In the genomic region with DNA sequence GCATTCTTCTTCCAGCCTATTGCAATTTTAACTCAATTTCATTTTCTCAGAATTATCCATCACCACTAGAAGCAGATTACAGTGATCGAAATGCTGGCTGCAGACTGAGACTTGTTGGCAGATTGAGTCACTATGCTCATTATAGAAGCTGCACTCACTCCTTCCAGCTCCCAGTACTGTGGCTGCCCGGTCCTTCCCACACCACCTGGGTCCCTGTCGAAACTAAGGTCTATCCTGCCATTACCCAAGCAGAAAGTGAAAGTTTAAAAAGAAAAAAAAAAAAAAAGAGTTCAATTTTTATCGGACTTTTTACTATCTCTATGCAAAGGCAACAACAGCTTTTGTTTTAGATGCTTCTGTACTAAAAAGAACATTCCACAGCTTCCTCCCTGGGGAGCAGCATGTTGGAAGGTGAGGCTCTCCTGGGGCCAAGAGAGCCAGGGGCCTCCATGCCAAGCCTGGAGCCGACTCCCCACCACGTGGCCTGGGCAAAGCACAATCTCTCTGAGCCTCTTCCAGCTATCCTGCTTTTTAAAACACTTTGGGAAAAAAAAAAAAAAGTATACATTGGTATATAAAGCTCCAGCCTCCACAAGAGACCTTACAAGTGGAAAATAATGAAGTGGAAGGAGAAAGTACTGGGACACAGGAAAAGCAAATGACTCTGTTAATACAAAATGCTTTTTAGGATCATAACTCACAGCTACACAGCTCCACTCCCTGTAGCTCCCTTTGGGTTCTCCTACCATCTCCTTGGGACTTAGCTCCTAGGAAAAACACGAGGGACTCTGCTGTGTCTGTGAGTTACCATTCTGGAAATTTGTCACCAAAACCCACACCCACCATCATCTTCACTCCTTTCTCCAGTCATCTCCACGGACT, we compare ENCODE assay signal across 11 cellular contexts.
DNase-seq lines count a peak whose midpoint lies in the region; ATAC-seq and TF ChIP-seq lines count a peak whose summit lies in the region.
"Had no signal": no experiment of that assay in that cellular context is flagged by ENCODE, and none has a peak within 500 bp of the region (broad histone marks: within the 10 kb centered on the region; RNA-seq: fewer than 3 reads in every experiment).

No MANE protein-coding gene starts in this region.

- TF ChIP-seq POLR2A in prostate gland (IDR thresholded peaks at IDR 0.05), result no peak

- 34% methylated on average over 8 of the region's 8 CpGs for WGBS in prostate gland

- ATAC-seq in GM18511 (IDR thresholded peaks at IDR 0.05; ENCODE audit: unreplicated experiment), result no peak
- ATAC-seq in activated naive CD4-positive, alpha-beta T cell treated with anti-CD3 and anti-CD28 coated beads, Interleukin-2, amount 50 U/mL, for 72 hours, result no peak
- ATAC-seq: WTC11 had no signal

- peak; percentile 20 for DNase-seq in AG10803 (ENCODE audit: low read depth)
- DNase-seq in ascending aorta (ENCODE audit: low spot score in 2 of 2), result no peak
- peak; percentile 22 for DNase-seq in fibroblast of villous mesenchyme (ENCODE audit: low read depth)
- DNase-seq in prostate gland (ENCODE audit: low spot score), result no peak
- DNase-seq in NCI-H1436 treated with DMSO at 0.1 percent for 48 hours (lab: John Stamatoyannopoulos, UW), result no peak
- DNase-seq in activated naive CD4-positive, alpha-beta T cell treated with anti-CD3 and anti-CD28 coated beads, Interleukin-2, amount 50 U/mL, for 72 hours (ENCODE audit: low spot score in 2 of 2), result no peak
- DNase-seq in SHP77 treated with DMSO at 0.1 percent for 48 hours (lab: John Stamatoyannopoulos, UW), result no peak
- DNase-seq: NCI-H1930 had no signal

- no peak for TF ChIP-seq CTCF in AG10803 (conservative IDR thresholded peaks at IDR 0.05; ENCODE audit: low read length)
- no peak for TF ChIP-seq CTCF in ascending aorta (IDR thresholded peaks at IDR 0.05)
- no peak for TF ChIP-seq CTCF in fibroblast of villous mesenchyme (IDR thresholded peaks at IDR 0.05; ENCODE audit: insufficient read depth, low read depth, low read length)
- TF ChIP-seq CTCF in prostate gland (IDR thresholded peaks at IDR 0.05), result no peak

- peak overlapping the region; percentile 74 to 85 for H3K27ac ChIP-seq in ascending aorta
- peak overlapping the region; percentile 37 to 51 for H3K27ac ChIP-seq in prostate gland

- H3K27me3 ChIP-seq in ascending aorta, result no peaks in the 10 kb centered on the region
- H3K27me3 ChIP-seq in prostate gland (replicated peaks; ENCODE audit: insufficient read depth), result no peaks in the 10 kb centered on the region

- H3K36me3 Mint-ChIP-seq in activated naive CD4-positive, alpha-beta T cell treated with anti-CD3 and anti-CD28 coated beads, Interleukin-2, amount 50 U/mL, for 72 hours, result peaks cover 7 to 15% of the 10 kb centered on the region in 2 donors

- peaks cover 25 to 49% of the 10 kb centered on the region in 2 donors for H3K36me3 ChIP-seq in ascending aorta
- peaks cover 8 to 11% of the 10 kb centered on the region in 2 donors for H3K36me3 ChIP-seq in prostate gland

- peaks cover 2 to 21% of the 10 kb centered on the region in 2 donors for H3K4me1 ChIP-seq in ascending aorta
- no peaks in the 10 kb centered on the region for H3K4me1 ChIP-seq in prostate gland (replicated peaks)

- H3K9me3 ChIP-seq in ascending aorta (no peaks in the 10 kb centered on the region), prostate gland (no peaks in the 10 kb centered on the region)

- no peaks in the 10 kb centered on the region for H3K9me3 Mint-ChIP-seq in activated naive CD4-positive, alpha-beta T cell treated with anti-CD3 and anti-CD28 coated beads, Interleukin-2, amount 50 U/mL, for 72 hours
- H3K9me3 Mint-ChIP-seq: WTC11 had no signal

- intact Hi-C loops in ascending aorta (cut with DNase I), result loop anchor here (1.0 to 5.0 kb wide), 2 partner anchors 46 to 78 kb away; partner anchors contain the start of gene USP31
- intact Hi-C loops in prostate gland (cut with DNase I), result loop anchor here (5.0 kb wide), 1 partner anchor 76 kb away; the partner anchor contains the start of gene USP31

- H3K4me3 ChIP-seq in AG10803 (ENCODE audit: low read length) (no peak overlapping the region), ascending aorta (peak overlapping the region; percentile 23 to 47), fibroblast of villous mesenchyme (ENCODE audit: low read depth, low read length) (no peak overlapping the region), prostate gland (no peak overlapping the region)

- peak overlapping the region in 1 of 2 donors; percentile 22 for H3K27ac Mint-ChIP-seq in activated naive CD4-positive, alpha-beta T cell treated with anti-CD3 and anti-CD28 coated beads, Interleukin-2, amount 50 U/mL, for 72 hours
- H3K27ac Mint-ChIP-seq: progenitor cell of endocrine pancreas, WTC11 had no signal

Comparison
In these comparisons a context has a peak if more than half of its experiments do, and no peak if none do; other contexts are left out.
1. DNase-seq: peak in AG10803 (single experiment) and fibroblast of villous mesenchyme (single experiment); none in ascending aorta (0 of 2), prostate gland (single experiment), NCI-H1436 treated with DMSO at 0.1 percent for 48 hours (single experiment), activated naive CD4-positive, alpha-beta T cell treated with anti-CD3 and anti-CD28 coated beads, Interleukin-2, amount 50 U/mL, for 72 hours (0 of 2) and SHP77 treated with DMSO at 0.1 percent for 48 hours (single experiment).
2. H3K4me3 ChIP-seq: peak in ascending aorta (2 of 2); none in AG10803 (single experiment), fibroblast of villous mesenchyme (single experiment) and prostate gland (0 of 2).